In genomic region chr20:45940469-45940868, GRCh38 we compare ENCODE assay signal across 27 cellular contexts.
"Had no signal": no experiment of that assay in that cellular context is flagged by ENCODE, and none has a peak within 500 bp of the region (broad histone marks: within the 10 kb centered on the region; RNA-seq: fewer than 3 reads in every experiment).

No MANE protein-coding gene starts in this region.

- H3K27ac ChIP-seq: brain microvascular endothelial cell, epithelial cell of prostate, esophagus squamous epithelium had no signal

- FAIRE-seq: astrocyte, bronchial epithelial cell had no signal

- H3K9me3 ChIP-seq: esophagus squamous epithelium had no signal

- H3K27me3 ChIP-seq: brain microvascular endothelial cell, esophagus squamous epithelium had no signal

- DNase-seq: activated CD4-positive, alpha-beta memory T cell treated with anti-CD3 and anti-CD28 coated beads for 36 hours; activated CD4-positive, alpha-beta T cell treated with anti-CD3 and anti-CD28 coated beads for 36 hours; activated CD4-positive, alpha-beta T cell treated with anti-CD3 and anti-CD28 coated beads, Interleukin-2, amount 10 ng/mL, durations not matched to agents 24 days and 14 days; activated CD4-positive, CD25-positive, alpha-beta regulatory T cell; activated CD4-positive, CD25-positive, alpha-beta regulatory T cell treated with anti-CD3 and anti-CD28 coated beads, Interleukin-2, amount 50 U/mL, for 72 hours; activated CD8-positive, alpha-beta memory T cell treated with anti-CD3 and anti-CD28 coated beads, Interleukin-2, amount 10 ng/mL, durations not matched to agents 7 days and 5 days; activated CD8-positive, alpha-beta memory T cell treated with anti-CD3 and anti-CD28 coated beads, Interleukin-2, amount 50 U/mL, for 4 hours; activated CD8-positive, alpha-beta T cell treated with anti-CD3 and anti-CD28 coated beads, Interleukin-2, amount 10 ng/mL, durations not matched to agents 7 days and 5 days; activated gamma-delta T cell; activated naive CD4-positive, alpha-beta T cell; activated naive CD4-positive, alpha-beta T cell treated with anti-CD3 and anti-CD28 coated beads, Interleukin-2, amount 50 U/mL, for 16 hours; activated T-cell treated with anti-CD3 and anti-CD28 coated beads, Interleukin-2, amount 50 U/mL, for 1 hour; activated T-cell treated with anti-CD3 and anti-CD28 coated beads, Interleukin-2, amount 50 U/mL, for 48 hours; amniotic stem cell; anterior cingulate cortex; brain microvascular endothelial cell; cortex of kidney; dermis blood vessel endothelial cell; effector CD4-positive, alpha-beta T cell; effector memory CD8-positive, alpha-beta T cell; esophagus squamous epithelium; foreskin melanocyte; head of caudate nucleus; T-helper 2 cell had no signal

- H3K4me3 ChIP-seq: esophagus squamous epithelium had no signal

- ATAC-seq: activated CD4-positive, alpha-beta T cell treated with anti-CD3 and anti-CD28 coated beads for 36 hours; activated CD8-positive, alpha-beta memory T cell treated with anti-CD3 and anti-CD28 coated beads, Interleukin-2, amount 10 ng/mL, durations not matched to agents 7 days and 5 days; activated CD8-positive, alpha-beta T cell treated with anti-CD3 and anti-CD28 coated beads, Interleukin-2, amount 10 ng/mL, durations not matched to agents 7 days and 5 days; effector memory CD8-positive, alpha-beta T cell had no signal
